ENCODE assay signal across 1 cellular context in the genomic region with DNA sequence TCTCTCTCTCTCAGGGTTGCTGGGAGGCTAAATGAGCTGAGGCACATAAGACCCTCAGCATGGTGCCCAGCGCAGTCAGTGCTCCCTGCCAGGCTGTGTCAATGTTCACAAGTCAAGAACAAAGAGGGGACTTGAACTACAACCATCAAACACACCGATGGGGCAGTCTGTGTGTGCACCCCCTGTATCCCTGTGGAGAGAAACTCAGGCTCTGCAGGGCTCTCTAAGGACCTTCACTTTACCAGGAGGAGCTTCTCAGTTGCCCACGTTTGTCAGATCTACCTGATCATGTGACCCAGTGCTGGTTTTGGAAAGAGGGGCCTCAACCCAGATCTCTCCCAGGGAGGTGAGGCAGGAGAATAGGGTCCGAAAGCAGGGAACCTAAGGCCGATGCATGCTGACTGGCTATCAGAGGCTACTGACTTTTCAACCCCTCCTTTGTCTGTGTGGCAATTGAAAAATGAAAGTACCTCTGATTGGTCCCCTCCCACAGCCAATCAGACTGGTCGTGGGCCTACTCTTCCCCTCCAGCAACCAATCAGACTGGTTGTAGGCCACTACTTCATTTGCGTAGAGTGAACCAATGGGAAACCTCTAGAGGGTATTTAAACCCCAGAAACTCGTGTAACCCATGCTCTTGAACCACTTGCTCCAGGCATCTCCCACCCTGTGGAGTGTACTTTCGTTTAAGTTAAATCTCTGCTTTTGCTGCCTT.
TF ChIP-seq lines count a peak whose summit lies in the region.

No MANE protein-coding gene starts in this region.

TF ChIP-seq in liver, 16 proteins besides CTCF, POLR2A, EP300 and RAD21 (continued from another document):
- TF ChIP-seq, protein P1, sequence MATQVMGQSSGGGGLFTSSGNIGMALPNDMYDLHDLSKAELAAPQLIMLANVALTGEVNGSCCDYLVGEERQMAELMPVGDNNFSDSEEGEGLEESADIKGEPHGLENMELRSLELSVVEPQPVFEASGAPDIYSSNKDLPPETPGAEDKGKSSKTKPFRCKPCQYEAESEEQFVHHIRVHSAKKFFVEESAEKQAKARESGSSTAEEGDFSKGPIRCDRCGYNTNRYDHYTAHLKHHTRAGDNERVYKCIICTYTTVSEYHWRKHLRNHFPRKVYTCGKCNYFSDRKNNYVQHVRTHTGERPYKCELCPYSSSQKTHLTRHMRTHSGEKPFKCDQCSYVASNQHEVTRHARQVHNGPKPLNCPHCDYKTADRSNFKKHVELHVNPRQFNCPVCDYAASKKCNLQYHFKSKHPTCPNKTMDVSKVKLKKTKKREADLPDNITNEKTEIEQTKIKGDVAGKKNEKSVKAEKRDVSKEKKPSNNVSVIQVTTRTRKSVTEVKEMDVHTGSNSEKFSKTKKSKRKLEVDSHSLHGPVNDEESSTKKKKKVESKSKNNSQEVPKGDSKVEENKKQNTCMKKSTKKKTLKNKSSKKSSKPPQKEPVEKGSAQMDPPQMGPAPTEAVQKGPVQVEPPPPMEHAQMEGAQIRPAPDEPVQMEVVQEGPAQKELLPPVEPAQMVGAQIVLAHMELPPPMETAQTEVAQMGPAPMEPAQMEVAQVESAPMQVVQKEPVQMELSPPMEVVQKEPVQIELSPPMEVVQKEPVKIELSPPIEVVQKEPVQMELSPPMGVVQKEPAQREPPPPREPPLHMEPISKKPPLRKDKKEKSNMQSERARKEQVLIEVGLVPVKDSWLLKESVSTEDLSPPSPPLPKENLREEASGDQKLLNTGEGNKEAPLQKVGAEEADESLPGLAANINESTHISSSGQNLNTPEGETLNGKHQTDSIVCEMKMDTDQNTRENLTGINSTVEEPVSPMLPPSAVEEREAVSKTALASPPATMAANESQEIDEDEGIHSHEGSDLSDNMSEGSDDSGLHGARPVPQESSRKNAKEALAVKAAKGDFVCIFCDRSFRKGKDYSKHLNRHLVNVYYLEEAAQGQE (IDR thresholded peaks at IDR 0.05), result peak; percentile 92
- no peak for TF ChIP-seq HNF4G (IDR thresholded peaks at IDR 0.05)
- no peak for TF ChIP-seq GABPA (IDR thresholded peaks at IDR 0.05 in 1 of 2, conservative IDR thresholded peaks at IDR 0.05 in 1 of 2)
- TF ChIP-seq HNF4A (conservative IDR thresholded peaks at IDR 0.05), result peak in 1 of 2 donors; percentile 35
- TF ChIP-seq NR2F2 (IDR thresholded peaks at IDR 0.05), result no peak
- peak; percentile 36 to 40 for TF ChIP-seq RXRA (IDR thresholded peaks at IDR 0.05)
- TF ChIP-seq FOXA1 (IDR thresholded peaks at IDR 0.05), result no peak
- TF ChIP-seq ZBTB33 (IDR thresholded peaks at IDR 0.05), result no peak
- TF ChIP-seq FOXA2 (IDR thresholded peaks at IDR 0.05), result no peak
TF ChIP-seq in liver: peak in this region for 7.
